Comparison of ENCODE assay signal across 24 cellular contexts in the genomic region with DNA sequence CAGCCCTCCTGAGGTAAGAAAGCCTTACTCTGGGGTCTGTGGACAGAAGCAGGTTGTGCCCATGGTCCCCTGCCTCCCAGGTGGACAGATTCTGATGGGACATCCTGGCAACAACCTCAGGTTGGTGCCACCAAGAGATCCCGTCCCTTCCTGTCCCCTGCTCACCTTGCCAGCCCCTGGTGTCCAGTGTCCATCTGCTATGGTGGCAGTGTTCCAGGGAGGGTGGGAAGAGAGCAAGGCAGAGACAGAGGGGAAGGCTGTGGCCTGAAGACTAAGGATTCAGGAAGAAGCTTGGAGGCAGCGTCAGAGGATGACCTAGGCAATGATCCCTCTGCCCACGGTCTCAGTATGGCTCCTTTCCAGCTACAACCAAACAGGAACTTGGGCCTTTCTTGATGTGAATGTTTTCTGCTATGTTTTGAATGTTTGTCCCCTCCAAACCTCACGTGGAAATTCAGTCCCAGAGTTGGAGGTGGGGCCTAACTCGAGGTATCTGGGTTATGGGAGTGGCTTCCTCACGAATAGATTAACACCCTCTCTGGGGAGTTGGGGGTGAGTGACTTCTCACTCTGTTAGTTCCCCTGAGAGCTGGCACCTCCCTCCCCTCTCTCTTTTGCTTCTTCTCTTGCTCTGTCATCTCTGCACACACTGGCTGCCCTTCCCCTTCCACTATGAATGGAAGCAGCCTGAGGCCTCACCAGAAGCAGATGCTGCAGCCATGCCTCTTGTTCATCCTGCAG. TPM values are rescaled to one million over a fixed set of nuclear protein-coding genes. Genes with fewer than 3 reads are reported as not detected.
DNase-seq lines count a peak whose midpoint lies in the region; ATAC-seq and TF ChIP-seq lines count a peak whose summit lies in the region.
"Had no signal": no experiment of that assay in that cellular context is flagged by ENCODE, and none has a peak within 500 bp of the region (broad histone marks: within the 10 kb centered on the region; RNA-seq: fewer than 3 reads in every experiment).

No MANE protein-coding gene starts in this region.

- TF ChIP-seq POLR2A in NB4 (IDR thresholded peaks at IDR 0.05; ENCODE audit: extremely low read depth, insufficient read length), result no peak
- no peak for TF ChIP-seq POLR2A in erythroblast (IDR thresholded peaks at IDR 0.05; ENCODE audit: low read length)

- peaks cover 4 to 6% of the 10 kb centered on the region in 2 donors for H3K4me1 Mint-ChIP-seq in stimulated activated naive B cell treated with anti-CD40 and anti-IgM and Interleukin-4, amounts not matched to agents 10 μg/mL and 1 μg/mL and 100 μg/mL, for 72 hours
- no peaks in the 10 kb centered on the region for H3K4me1 Mint-ChIP-seq in activated T-helper 1 cell treated with anti-CD3 and anti-CD28 coated beads, Interleukin-12 subunit alpha, Interleukin-12 subunit beta, Interleukin-2, Interleukin-4 antibody, amounts not matched to agents 30 ng/mL and 10 ng/mL and 1 ng/mL, durations not matched to agents 14 hours and 24 hours and 36 hours (ENCODE audit: low read depth)

- DNase-seq in CD1c-positive myeloid dendritic cell (ENCODE audit: extremely low spot score) (peak; percentile 83), NB4 (ENCODE audit: low read depth) (peak; percentile 56), cerebellum (ENCODE audit: low spot score) (peak; percentile 71), foreskin melanocyte (no peak), erythroblast (lab: John Stamatoyannopoulos, UW) (no peak)
- no peak for DNase-seq in stimulated activated naive B cell treated with anti-CD40 and anti-IgM and Interleukin-4, amounts not matched to agents 10 μg/mL and 1 μg/mL and 100 μg/mL, for 72 hours
- no peak for DNase-seq in activated T-helper 1 cell treated with anti-CD3 and anti-CD28 coated beads, Interleukin-12 subunit alpha, Interleukin-12 subunit beta, Interleukin-2, Interleukin-4 antibody, amounts not matched to agents 30 ng/mL and 10 ng/mL and 1 ng/mL, durations not matched to agents 14 hours and 24 hours and 36 hours (ENCODE audit: low spot score)
- DNase-seq: CD4-positive, alpha-beta T cell; COR-L47; DMS79 treated with DMSO at 0.1 percent for 48 hours; GOT3; HCEC 1CT; KG1; NCI-H1105 treated with DMSO at 0.1 percent for 48 hours; NCI-H1694; NCI-H2081 treated with DMSO at 0.1 percent for 48 hours; NCI-H2171 treated with DMSO at 0.1 percent for 48 hours; NCI-H446; NCI-H526 had no signal

- ATAC-seq in stimulated activated naive B cell treated with anti-CD40 and anti-IgM and Interleukin-4, amounts not matched to agents 10 μg/mL and 1 μg/mL and 100 μg/mL, for 72 hours (replicated peaks), result peak; percentile 48
- ATAC-seq: A549, Right ventricle myocardium inferior had no signal

- no peak overlapping the region for H3K27ac Mint-ChIP-seq in stimulated activated naive B cell treated with anti-CD40 and anti-IgM and Interleukin-4, amounts not matched to agents 10 μg/mL and 1 μg/mL and 100 μg/mL, for 72 hours
- H3K27ac Mint-ChIP-seq in activated T-helper 1 cell treated with anti-CD3 and anti-CD28 coated beads, Interleukin-12 subunit alpha, Interleukin-12 subunit beta, Interleukin-2, Interleukin-4 antibody, amounts not matched to agents 30 ng/mL and 10 ng/mL and 1 ng/mL, durations not matched to agents 14 hours and 24 hours and 36 hours, result no peak overlapping the region
- H3K27ac Mint-ChIP-seq: B cell; CD4-positive, alpha-beta T cell had no signal

- no peak for TF ChIP-seq CTCF in NB4 (IDR thresholded peaks at IDR 0.05; ENCODE audit: low read depth, low read length)

- H3K36me3 Mint-ChIP-seq in stimulated activated naive B cell treated with anti-CD40 and anti-IgM and Interleukin-4, amounts not matched to agents 10 μg/mL and 1 μg/mL and 100 μg/mL, for 72 hours, result peaks cover 2 to 4% of the 10 kb centered on the region in 2 donors
- no peaks in the 10 kb centered on the region for H3K36me3 Mint-ChIP-seq in activated T-helper 1 cell treated with anti-CD3 and anti-CD28 coated beads, Interleukin-12 subunit alpha, Interleukin-12 subunit beta, Interleukin-2, Interleukin-4 antibody, amounts not matched to agents 30 ng/mL and 10 ng/mL and 1 ng/mL, durations not matched to agents 14 hours and 24 hours and 36 hours (ENCODE audit: low read depth)

- H3K4me3 ChIP-seq in NB4 (ENCODE audit: low read depth, low read length), result no peak overlapping the region
- H3K4me3 ChIP-seq: A549 had no signal

- intact Hi-C loops in activated T-helper 1 cell treated with anti-CD3 and anti-CD28 coated beads, Interleukin-12 subunit alpha, Interleukin-12 subunit beta, Interleukin-2, Interleukin-4 antibody, amounts not matched to agents 30 ng/mL and 10 ng/mL and 1 ng/mL, durations not matched to agents 14 hours and 24 hours and 36 hours (cut with micrococcal nuclease), result no loop called here

- peaks cover 10 to 12% of the 10 kb centered on the region in 2 donors for H3K27me3 Mint-ChIP-seq in stimulated activated naive B cell treated with anti-CD40 and anti-IgM and Interleukin-4, amounts not matched to agents 10 μg/mL and 1 μg/mL and 100 μg/mL, for 72 hours
- H3K27me3 Mint-ChIP-seq in activated T-helper 1 cell treated with anti-CD3 and anti-CD28 coated beads, Interleukin-12 subunit alpha, Interleukin-12 subunit beta, Interleukin-2, Interleukin-4 antibody, amounts not matched to agents 30 ng/mL and 10 ng/mL and 1 ng/mL, durations not matched to agents 14 hours and 24 hours and 36 hours (ENCODE audit: insufficient read depth), result peaks cover 10% of the 10 kb centered on the region

- H3K9me3 Mint-ChIP-seq in stimulated activated naive B cell treated with anti-CD40 and anti-IgM and Interleukin-4, amounts not matched to agents 10 μg/mL and 1 μg/mL and 100 μg/mL, for 72 hours, result peaks cover 12 to 22% of the 10 kb centered on the region in 2 donors
- H3K9me3 Mint-ChIP-seq in activated T-helper 1 cell treated with anti-CD3 and anti-CD28 coated beads, Interleukin-12 subunit alpha, Interleukin-12 subunit beta, Interleukin-2, Interleukin-4 antibody, amounts not matched to agents 30 ng/mL and 10 ng/mL and 1 ng/mL, durations not matched to agents 14 hours and 24 hours and 36 hours, result peaks cover 6% of the 10 kb centered on the region

- H3K4me3 Mint-ChIP-seq in stimulated activated naive B cell treated with anti-CD40 and anti-IgM and Interleukin-4, amounts not matched to agents 10 μg/mL and 1 μg/mL and 100 μg/mL, for 72 hours, result no peak overlapping the region
- H3K4me3 Mint-ChIP-seq in activated T-helper 1 cell treated with anti-CD3 and anti-CD28 coated beads, Interleukin-12 subunit alpha, Interleukin-12 subunit beta, Interleukin-2, Interleukin-4 antibody, amounts not matched to agents 30 ng/mL and 10 ng/mL and 1 ng/mL, durations not matched to agents 14 hours and 24 hours and 36 hours, result no peak overlapping the region
- H3K4me3 Mint-ChIP-seq: B cell; CD4-positive, alpha-beta T cell had no signal

RNA-seq across cellular contexts. Expression of gene IQSEC3, which starts 26.9 kb away (rescaled TPM):
- total RNA-seq in cerebellum, result 7.7 TPM
- total RNA-seq in activated T-helper 1 cell treated with anti-CD3 and anti-CD28 coated beads, Interleukin-12 subunit alpha, Interleukin-12 subunit beta, Interleukin-2, Interleukin-4 antibody, amounts not matched to agents 30 ng/mL and 10 ng/mL and 1 ng/mL, durations not matched to agents 14 hours and 24 hours and 36 hours, result 0.05 and 0.24 TPM in 2 replicates
- total RNA-seq: HT1080, SK-MEL-5 had no signal

Comparison
In these comparisons a context has a peak if more than half of its experiments do, and no peak if none do; other contexts are left out.
1. DNase-seq: peak in CD1c-positive myeloid dendritic cell (single experiment), NB4 (single experiment) and cerebellum (single experiment); none in stimulated activated naive B cell treated with anti-CD40 and anti-IgM and Interleukin-4, amounts not matched to agents 10 μg/mL and 1 μg/mL and 100 μg/mL, for 72 hours (single experiment), foreskin melanocyte (single experiment), activated T-helper 1 cell treated with anti-CD3 and anti-CD28 coated beads, Interleukin-12 subunit alpha, Interleukin-12 subunit beta, Interleukin-2, Interleukin-4 antibody, amounts not matched to agents 30 ng/mL and 10 ng/mL and 1 ng/mL, durations not matched to agents 14 hours and 24 hours and 36 hours (single experiment) and erythroblast (0 of 2).